In genomic region chr10:51521605-51522004, GRCh38 we compare ENCODE assay signal across 20 cellular contexts.
DNase-seq lines count a peak whose midpoint lies in the region; ATAC-seq, FAIRE-seq and TF ChIP-seq lines count a peak whose summit lies in the region.
"Had no signal": no experiment of that assay in that cellular context is flagged by ENCODE, and none has a peak within 500 bp of the region (broad histone marks: within the 10 kb centered on the region; RNA-seq: fewer than 3 reads in every experiment).

No MANE protein-coding gene starts in this region.

- no peaks in the 10 kb centered on the region for H3K79me2 ChIP-seq in PC-3 (ENCODE audit: low read length)

- H3K9me3 Mint-ChIP-seq in activated CD4-positive, alpha-beta T cell treated with anti-CD3 and anti-CD28 coated beads, Interleukin-2, amount 10 ng/mL, durations not matched to agents 7 days and 5 days: no peaks in the 10 kb centered on the region
- H3K9me3 Mint-ChIP-seq in HFFc6: no peaks in the 10 kb centered on the region
- H3K9me3 Mint-ChIP-seq: CD8-positive, alpha-beta memory T cell; GM23338 had no signal

- peaks cover 1% of the 10 kb centered on the region; the same call in 1 of the 2 replicates for H3K27me3 ChIP-seq in PC-3 (ENCODE audit: low read length)
- H3K27me3 ChIP-seq: BLaER1 had no signal

- CTCF ChIA-PET in PC-3 (lab: Charles Lee): interaction anchor here (0.5 kb wide), 1 partner anchor 483 kb away, joined by 3 read pairs; no protein-coding TSS in a partner anchor
- CTCF ChIA-PET in activated CD4-positive, alpha-beta T cell treated with anti-CD3 and anti-CD28 coated beads, Interleukin-2, amount 10 ng/mL, durations not matched to agents 7 days and 5 days (lab: Charles Lee): no interaction called here

- H3F3A ChIP-seq in PC-3 (ENCODE audit: low read length, unreplicated experiment): no peaks in the 10 kb centered on the region

- H3K4me1 ChIP-seq in PC-3 (ENCODE audit: insufficient read depth, low read length): no peaks in the 10 kb centered on the region
- H3K4me1 ChIP-seq: BLaER1, Caco-2 had no signal

- H3K4me1 Mint-ChIP-seq in activated CD4-positive, alpha-beta T cell treated with anti-CD3 and anti-CD28 coated beads, Interleukin-2, amount 10 ng/mL, durations not matched to agents 7 days and 5 days: no peaks in the 10 kb centered on the region
- H3K4me1 Mint-ChIP-seq in HFFc6 (ENCODE audit: low read depth): peaks cover 13% of the 10 kb centered on the region; the same call in 1 of the 2 replicates
- H3K4me1 Mint-ChIP-seq: CD8-positive, alpha-beta memory T cell had no signal

- no TSS peak for BruUV-seq in PC-3 (replicated peaks; lab: Mats Ljungman, UMichigan)

- no peak overlapping the region for H3K9ac ChIP-seq in PC-3 (ENCODE audit: low read length)
- H3K9ac ChIP-seq: BLaER1 had no signal

- DNase-seq in PC-3: no peak
- DNase-seq in activated CD4-positive, alpha-beta T cell treated with anti-CD3 and anti-CD28 coated beads, Interleukin-2, amount 10 ng/mL, durations not matched to agents 7 days and 5 days: no peak
- no peak for DNase-seq in hippocampal formation (lab: John Stamatoyannopoulos, UW)
- DNase-seq in HFFc6: no peak
- DNase-seq: AML-193; Caco-2; CD8-positive, alpha-beta memory T cell; DND-41; GF-D8; H7; KG1 had no signal

- no peaks in the 10 kb centered on the region for H3K9me2 ChIP-seq in PC-3 (replicated peaks; ENCODE audit: low read length)

- H3K27ac ChIP-seq in PC-3 (ENCODE audit: low read length): no peak overlapping the region
- H3K27ac ChIP-seq: 22Rv1, BLaER1 had no signal

- no peak overlapping the region for H3K4me3 ChIP-seq in PC-3 (ENCODE audit: low read length)
- H3K4me3 ChIP-seq: BLaER1, GM23338 had no signal

- H3K9me3 ChIP-seq in PC-3 (ENCODE audit: low read length): no peaks in the 10 kb centered on the region
- H3K9me3 ChIP-seq: BLaER1, Caco-2 had no signal

- H3K36me3 ChIP-seq in PC-3 (ENCODE audit: low read depth, low read length): no peaks in the 10 kb centered on the region
- H3K36me3 ChIP-seq: BLaER1 had no signal

- peak; percentile 3 for FAIRE-seq in G401.6 (lab: Jason Lieb, UNC)
- FAIRE-seq: GM12891 had no signal

- no peaks in the 10 kb centered on the region for H3K36me3 Mint-ChIP-seq in activated CD4-positive, alpha-beta T cell treated with anti-CD3 and anti-CD28 coated beads, Interleukin-2, amount 10 ng/mL, durations not matched to agents 7 days and 5 days (ENCODE audit: low read depth)
- H3K36me3 Mint-ChIP-seq in HFFc6 (ENCODE audit: low read depth): no peaks in the 10 kb centered on the region
- H3K36me3 Mint-ChIP-seq: CD8-positive, alpha-beta memory T cell; IgD-negative memory B cell had no signal

- H4K20me1 ChIP-seq in PC-3 (ENCODE audit: low read length): no peaks in the 10 kb centered on the region
- H4K20me1 ChIP-seq: BLaER1 had no signal

- no peak overlapping the region for H3K4me3 Mint-ChIP-seq in activated CD4-positive, alpha-beta T cell treated with anti-CD3 and anti-CD28 coated beads, Interleukin-2, amount 10 ng/mL, durations not matched to agents 7 days and 5 days
- no peak overlapping the region for H3K4me3 Mint-ChIP-seq in HFFc6
- H3K4me3 Mint-ChIP-seq: CD8-positive, alpha-beta memory T cell; GM23338; IgD-negative memory B cell had no signal

- intact Hi-C loops in PC-3 (cut with micrococcal nuclease): loop anchor here (5.0 kb wide), 1 partner anchor 459 kb away; no protein-coding TSS in a partner anchor

- POLR2A ChIA-PET in PC-3 (lab: Charles Lee; ENCODE audit: unreplicated experiment): no interaction called here
- POLR2A ChIA-PET in activated CD4-positive, alpha-beta T cell treated with anti-CD3 and anti-CD28 coated beads, Interleukin-2, amount 10 ng/mL, durations not matched to agents 7 days and 5 days (lab: Charles Lee): no interaction called here

- H3K27me3 Mint-ChIP-seq in activated CD4-positive, alpha-beta T cell treated with anti-CD3 and anti-CD28 coated beads, Interleukin-2, amount 10 ng/mL, durations not matched to agents 7 days and 5 days: no peaks in the 10 kb centered on the region
- H3K27me3 Mint-ChIP-seq in HFFc6 (ENCODE audit: insufficient read depth): no peaks in the 10 kb centered on the region
- H3K27me3 Mint-ChIP-seq: CD8-positive, alpha-beta memory T cell had no signal

- ATAC-seq in GM18861 (IDR thresholded peaks at IDR 0.05; ENCODE audit: unreplicated experiment) (peak; percentile 67), GM21786 (IDR thresholded peaks at IDR 0.05; ENCODE audit: unreplicated experiment) (peak; percentile 64), HG03469 (IDR thresholded peaks at IDR 0.05; ENCODE audit: unreplicated experiment) (peak; percentile 40), PC-3 (no peak)
- ATAC-seq: GM23338 had no signal

- no peak overlapping the region for H3K4me2 ChIP-seq in PC-3 (ENCODE audit: low read length)
- H3K4me2 ChIP-seq: BLaER1, GM23338 had no signal

- TF ChIP-seq CTCF in PC-3 (conservative IDR thresholded peaks at IDR 0.05; ENCODE audit: low read depth, low read length): no peak
- no peak for TF ChIP-seq CTCF in HFFc6 (IDR thresholded peaks at IDR 0.05)

- H3K27ac Mint-ChIP-seq in activated CD4-positive, alpha-beta T cell treated with anti-CD3 and anti-CD28 coated beads, Interleukin-2, amount 10 ng/mL, durations not matched to agents 7 days and 5 days: no peak overlapping the region
- H3K27ac Mint-ChIP-seq in HFFc6: no peak overlapping the region
- H3K27ac Mint-ChIP-seq: CD8-positive, alpha-beta memory T cell; GM23338; IgD-negative memory B cell had no signal

- H2AFZ ChIP-seq in PC-3 (ENCODE audit: low read length): no peak overlapping the region
- H2AFZ ChIP-seq: GM23338 had no signal
